ENCODE assay signal across 13 cellular contexts in the genomic region with DNA sequence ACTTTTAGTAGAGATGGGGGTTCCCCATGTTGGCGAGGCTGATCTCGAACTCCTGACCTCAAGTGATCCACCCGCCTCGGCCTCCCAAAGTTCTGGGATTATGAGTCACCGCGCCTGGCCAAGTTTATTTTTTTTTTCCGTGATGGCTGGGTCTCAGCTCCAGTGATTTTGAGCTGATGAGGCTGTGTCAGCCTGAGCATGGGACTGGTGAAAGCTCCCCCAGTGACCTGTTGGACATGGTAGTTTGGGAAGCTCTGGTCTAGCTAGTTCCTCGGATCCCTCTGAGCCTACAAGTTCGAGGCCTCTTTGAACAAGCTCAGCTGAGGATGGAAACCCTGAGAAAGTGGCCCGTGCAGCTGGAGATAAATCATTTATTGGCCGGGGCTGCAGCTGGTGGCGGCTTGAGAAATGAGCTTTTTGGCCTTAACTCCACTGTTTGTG.
DNase-seq lines count a peak whose midpoint lies in the region; ATAC-seq, FAIRE-seq and TF ChIP-seq lines count a peak whose summit lies in the region.
"Had no signal": no experiment of that assay in that cellular context is flagged by ENCODE, and none has a peak within 500 bp of the region (broad histone marks: within the 10 kb centered on the region; RNA-seq: fewer than 3 reads in every experiment).

No MANE protein-coding gene starts in this region.

- POLR2A ChIA-PET in HepG2 (lab: Yijun Ruan, JAX), result interaction anchor here (0.6 to 9.9 kb wide), 4 partner anchors 12 to 282 kb away, joined by 3 to 164 read pairs (median 16); a partner anchor contains a TSS

- TF ChIP-seq EP300 in HepG2 (IDR thresholded peaks at IDR 0.05; ENCODE audit: low read depth in 2 of 2, low read length in 2 of 2), result no peak
- no peak for TF ChIP-seq EP300 in HepG2 (CRISPR knock-in tag; IDR thresholded peaks at IDR 0.05; ENCODE audit: borderline replicate concordance)

- no peaks in the 10 kb centered on the region for H4K20me1 ChIP-seq in HepG2 (ENCODE audit: insufficient read depth, low read length)

- FAIRE-seq in HepG2 (lab: Jason Lieb, UNC) (no peak), pancreas (lab: Jason Lieb, UNC) (no peak)

- intact Hi-C loops in HepG2 (cut with micrococcal nuclease; ENCODE audit: unreplicated experiment) (no loop called here), right lobe of liver (cut with DNase I) (no loop called here), Right ventricle myocardium inferior (cut with DNase I) (loop anchor here (5.0 kb wide), 1 partner anchor 34 kb away; no protein-coding TSS in a partner anchor), pancreas (cut with DNase I) (no loop called here)

- no peak overlapping the region for H3K9ac ChIP-seq in HepG2 (ENCODE audit: insufficient read depth, low read depth, low read length)
- H3K9ac ChIP-seq: parathyroid adenoma had no signal

- TF ChIP-seq CTCF in HepG2 (CRISPR knock-in tag; IDR thresholded peaks at IDR 0.05) (no peak), right lobe of liver (IDR thresholded peaks at IDR 0.05) (no peak), pancreas (IDR thresholded peaks at IDR 0.05) (no peak)

- TF ChIP-seq POLR2A in HepG2 (IDR thresholded peaks at IDR 0.05; ENCODE audit: insufficient read depth in 1 of 2, low read depth in 2 of 2, low read length in 2 of 2) (no peak), right lobe of liver (IDR thresholded peaks at IDR 0.05) (no peak)

- no peak overlapping the region for H3K4me2 ChIP-seq in HepG2 (ENCODE audit: low read depth, low read length)

- no peak for DNase-seq in HepG2 (ENCODE audit: low spot score)
- no peak for DNase-seq in right lobe of liver
- DNase-seq in Right ventricle myocardium inferior (ENCODE audit: missing footprints), result no peak
- peak in 1 of 6 donors; percentile 40 for DNase-seq in pancreas
- no peak for DNase-seq in activated CD4-positive, alpha-beta T cell treated with anti-CD3 and anti-CD28 coated beads, Interleukin-2, amount 50 U/mL, for 48 hours
- DNase-seq in stimulated activated CD4-positive, alpha-beta T cell treated with anti-CD3 and anti-CD28 coated beads, Interleukin-4, amount 100 ng/mL, for 24 hours, result no peak
- DNase-seq in retina, result no peak
- no peak for DNase-seq in midbrain (lab: John Stamatoyannopoulos, UW)
- DNase-seq: 8988T; activated CD8-positive, alpha-beta memory T cell treated with anti-CD3 and anti-CD28 coated beads for 24 hours; DMS53; NCI-H1694 treated with DMSO at 0.1 percent for 48 hours had no signal

- H3K4me3 ChIP-seq in HepG2 (replicated peaks in 1 of 3; ENCODE audit: insufficient read depth in 1 of 3, low read depth in 2 of 3, low read length in 3 of 3) (no peak overlapping the region), right lobe of liver (no peak overlapping the region), pancreas (no peak overlapping the region)

- TF ChIP-seq RAD21 in HepG2 (CRISPR knock-in tag; IDR thresholded peaks at IDR 0.05), result no peak

- ATAC-seq in HepG2, result no peak
- no peak for ATAC-seq in right lobe of liver
- peak; percentile 82 for ATAC-seq in Right ventricle myocardium inferior
- ATAC-seq in pancreas, result peak in 3 of 4 donors; percentile 3 to 56 (median 36)

- BruUV-seq in HepG2 (replicated peaks; lab: Mats Ljungman, UMichigan), result no TSS peak

- peaks cover 6 to 23% of the 10 kb centered on the region in 2 experiments; a peak in 3 of 5 replicates for H3K27me3 ChIP-seq in HepG2 (ENCODE audit: control insufficient read depth in 1 of 2, insufficient read depth in 2 of 2, low read length in 2 of 2)
- H3K27me3 ChIP-seq in right lobe of liver, result no peaks in the 10 kb centered on the region
- no peaks in the 10 kb centered on the region for H3K27me3 ChIP-seq in pancreas

- no peaks in the 10 kb centered on the region for H3K36me3 ChIP-seq in HepG2 (replicated peaks in 1 of 2; ENCODE audit: control insufficient read depth in 1 of 2, insufficient read depth in 2 of 2, low read length in 2 of 2)
- no peaks in the 10 kb centered on the region for H3K36me3 ChIP-seq in right lobe of liver
- no peaks in the 10 kb centered on the region for H3K36me3 ChIP-seq in pancreas

- no peaks in the 10 kb centered on the region for H3K79me2 ChIP-seq in HepG2 (ENCODE audit: insufficient read depth, low read length)
- H3K79me2 ChIP-seq: parathyroid adenoma had no signal

- CTCF ChIA-PET in HepG2 (lab: Yijun Ruan, JAX; ENCODE audit: low intra/inter-chr PET ratio, low total read pairs), result no interaction called here

- H3K9me3 ChIP-seq in HepG2 (ENCODE audit: low read length) (no peaks in the 10 kb centered on the region; the same call in 1 of the 2 replicates), right lobe of liver (no peaks in the 10 kb centered on the region), pancreas (no peaks in the 10 kb centered on the region)

- no peak overlapping the region for H2AFZ ChIP-seq in HepG2 (ENCODE audit: low read length)
- H2AFZ ChIP-seq: parathyroid adenoma had no signal

- 56% methylated on average over 12 of the region's 12 CpGs for WGBS in HepG2 (ENCODE audit: low lambda C conversion rate)
- WGBS in right lobe of liver (ENCODE audit: insufficient coverage, low coverage, low lambda C conversion rate, missing lambda C conversion rate), result 79% methylated on average over 5 of the region's 12 CpGs
- 57 to 62% methylated on average over 12 of the region's 12 CpGs for WGBS in pancreas, 2 donors

- H3K27ac ChIP-seq in HepG2 (ENCODE audit: extremely low read length, insufficient read depth, low read length) (no peak overlapping the region), right lobe of liver (peak overlapping the region in 1 of 3 donors; percentile 31), pancreas (no peak overlapping the region)
- H3K27ac ChIP-seq: parathyroid adenoma had no signal

- H3K4me1 ChIP-seq in HepG2 (ENCODE audit: insufficient read depth, low read length), result peaks cover 53% of the 10 kb centered on the region
- H3K4me1 ChIP-seq in right lobe of liver, result no peaks in the 10 kb centered on the region
- H3K4me1 ChIP-seq in pancreas, result no peaks in the 10 kb centered on the region
- H3K4me1 ChIP-seq: parathyroid adenoma had no signal

- in situ Hi-C loops in HepG2 (cut with HindIII; ENCODE audit: extremely low pct_ligation_motif_present, low pct_unique_long_range_greater_than_20kb), result no loop called here

TF ChIP-seq in HepG2, 621 proteins besides CTCF, POLR2A, EP300 and RAD21 (continues in another document):
- TF ChIP-seq ZNF501 (CRISPR knock-in tag; IDR thresholded peaks at IDR 0.05) (0 out of 2 replicates have a peak, but pooled peaks have one; percentile 18), HOXA3 (CRISPR knock-in tag; IDR thresholded peaks at IDR 0.05) (no peak), ZNF720 (CRISPR knock-in tag; IDR thresholded peaks at IDR 0.05) (0 out of 2 replicates have a peak, but pooled peaks have one; percentile 53), MED1 (CRISPR knock-in tag; IDR thresholded peaks at IDR 0.05) (no peak), TP53 (CRISPR knock-in tag; conservative IDR thresholded peaks at IDR 0.05) (no peak), FOSL2 (CRISPR knock-in tag; IDR thresholded peaks at IDR 0.05) (0 out of 2 replicates have a peak, but pooled peaks have one; percentile 33)
- TF ChIP-seq, protein P1, sequence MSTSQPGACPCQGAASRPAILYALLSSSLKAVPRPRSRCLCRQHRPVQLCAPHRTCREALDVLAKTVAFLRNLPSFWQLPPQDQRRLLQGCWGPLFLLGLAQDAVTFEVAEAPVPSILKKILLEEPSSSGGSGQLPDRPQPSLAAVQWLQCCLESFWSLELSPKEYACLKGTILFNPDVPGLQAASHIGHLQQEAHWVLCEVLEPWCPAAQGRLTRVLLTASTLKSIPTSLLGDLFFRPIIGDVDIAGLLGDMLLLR (CRISPR knock-in tag; IDR thresholded peaks at IDR 0.05), result peak; percentile 5; the same call in 1 of the 2 replicates
- TF ChIP-seq, protein P2, sequence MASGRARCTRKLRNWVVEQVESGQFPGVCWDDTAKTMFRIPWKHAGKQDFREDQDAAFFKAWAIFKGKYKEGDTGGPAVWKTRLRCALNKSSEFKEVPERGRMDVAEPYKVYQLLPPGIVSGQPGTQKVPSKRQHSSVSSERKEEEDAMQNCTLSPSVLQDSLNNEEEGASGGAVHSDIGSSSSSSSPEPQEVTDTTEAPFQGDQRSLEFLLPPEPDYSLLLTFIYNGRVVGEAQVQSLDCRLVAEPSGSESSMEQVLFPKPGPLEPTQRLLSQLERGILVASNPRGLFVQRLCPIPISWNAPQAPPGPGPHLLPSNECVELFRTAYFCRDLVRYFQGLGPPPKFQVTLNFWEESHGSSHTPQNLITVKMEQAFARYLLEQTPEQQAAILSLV (CRISPR knock-in tag; IDR thresholded peaks at IDR 0.05; ENCODE audit: borderline replicate concordance), result 0 out of 2 replicates have a peak, but pooled peaks have one; percentile 42

Comparison
In these comparisons a context has a peak if more than half of its experiments do, and no peak if none do; other contexts are left out.
1. ATAC-seq: peak in Right ventricle myocardium inferior (single experiment) and pancreas (3 of 4); none in HepG2 (single experiment) and right lobe of liver (0 of 4).